In genomic region chr6:149646599-149646998, GRCh38 we compare ENCODE assay signal across 9 cellular contexts. TPM values are rescaled to one million over a fixed set of nuclear protein-coding genes. Genes with fewer than 3 reads are reported as not detected.
A peak's percentile ranks its signal among the peaks of the same experiment; 100 is the strongest.
DNase-seq lines count a peak whose midpoint lies in the region; ATAC-seq and TF ChIP-seq lines count a peak whose summit lies in the region.
"Had no signal": no experiment of that assay in that cellular context is flagged by ENCODE, and none has a peak within 500 bp of the region (broad histone marks: within the 10 kb centered on the region; RNA-seq: fewer than 3 reads in every experiment).

No MANE protein-coding gene starts in this region.

- no peak overlapping the region for H3K27ac Mint-ChIP-seq in activated T-helper 2 cell treated with anti-CD3 and anti-CD28 coated beads, Interferon-gamma antibody, Interleukin-2, Interleukin-4, amounts not matched to agents 10 μg/mL and 5 μg/mL and 100 μg/mL, durations not matched to agents 14 hours and 24 hours and 36 hours

- H3K4me3 Mint-ChIP-seq in activated T-helper 2 cell treated with anti-CD3 and anti-CD28 coated beads, Interferon-gamma antibody, Interleukin-2, Interleukin-4, amounts not matched to agents 10 μg/mL and 5 μg/mL and 100 μg/mL, durations not matched to agents 14 hours and 24 hours and 36 hours (ENCODE audit: low read depth), result peak overlapping the region; percentile 91

- intact Hi-C loops in heart left ventricle (cut with DNase I) (loop anchor here in 2 of 10 donors (5.0 to 10.0 kb wide), 3 partner anchors 71 to 82 kb away; partner anchors contain the start of genes GINM1 (in 2 of the 2) and LATS1 (in 1 of the 2)), Right ventricle myocardium inferior (cut with DNase I) (loop anchor here (5.0 kb wide), 1 partner anchor 79 kb away; the partner anchor contains the start of gene GINM1), testis (cut with DNase I; ENCODE audit: low total_unique reads) (no loop called here)
- intact Hi-C loops in activated T-helper 2 cell treated with anti-CD3 and anti-CD28 coated beads, Interferon-gamma antibody, Interleukin-2, Interleukin-4, amounts not matched to agents 10 μg/mL and 5 μg/mL and 100 μg/mL, durations not matched to agents 14 hours and 24 hours and 36 hours (cut with micrococcal nuclease), result loop anchor here (5.0 kb wide), 1 partner anchor 99 kb away; the partner anchor contains the start of gene PPIL4

- peak overlapping the region in 10 of 12 donors; percentile 30 to 97 (median 82) for H3K4me3 ChIP-seq in heart left ventricle
- H3K4me3 ChIP-seq in iPS-15b (ENCODE audit: low read depth, low read length), result peak overlapping the region; percentile 84
- peak overlapping the region; percentile 85 for H3K4me3 ChIP-seq in thoracic aorta
- H3K4me3 ChIP-seq in testis, result peak overlapping the region in 1 of 2 donors; percentile 98

- ATAC-seq in heart left ventricle (no peak), Right ventricle myocardium inferior (no peak), thoracic aorta (ENCODE audit: insufficient number of reproducible peaks, low FRiP score, low read depth) (no peak), HG03565 (IDR thresholded peaks at IDR 0.05; ENCODE audit: unreplicated experiment) (no peak), HG02759 (IDR thresholded peaks at IDR 0.05; ENCODE audit: unreplicated experiment) (no peak)
- ATAC-seq: sciatic nerve had no signal

- peaks cover 0 to 39% (median 17%) of the 10 kb centered on the region in 12 donors for H3K4me1 ChIP-seq in heart left ventricle
- no peaks in the 10 kb centered on the region for H3K4me1 ChIP-seq in iPS-15b (ENCODE audit: control insufficient read depth, insufficient read depth, low read length)
- H3K4me1 ChIP-seq in thoracic aorta (ENCODE audit: control insufficient read depth in 1 of 2, low read depth in 2 of 2), result peaks cover 9 to 18% of the 10 kb centered on the region in 2 donors
- H3K4me1 ChIP-seq in testis, result peaks cover 5% of the 10 kb centered on the region

- H3K9me3 Mint-ChIP-seq in activated T-helper 2 cell treated with anti-CD3 and anti-CD28 coated beads, Interferon-gamma antibody, Interleukin-2, Interleukin-4, amounts not matched to agents 10 μg/mL and 5 μg/mL and 100 μg/mL, durations not matched to agents 14 hours and 24 hours and 36 hours, result no peaks in the 10 kb centered on the region

- H3K27ac ChIP-seq in heart left ventricle (no peak overlapping the region), thoracic aorta (no peak overlapping the region), testis (no peak overlapping the region)

- peaks cover 29% of the 10 kb centered on the region for H3K4me1 Mint-ChIP-seq in activated T-helper 2 cell treated with anti-CD3 and anti-CD28 coated beads, Interferon-gamma antibody, Interleukin-2, Interleukin-4, amounts not matched to agents 10 μg/mL and 5 μg/mL and 100 μg/mL, durations not matched to agents 14 hours and 24 hours and 36 hours (ENCODE audit: low read depth)

- TF ChIP-seq CTCF in heart left ventricle (IDR thresholded peaks at IDR 0.05), result no peak
- no peak for TF ChIP-seq CTCF in thoracic aorta (IDR thresholded peaks at IDR 0.05)
- TF ChIP-seq CTCF in testis (IDR thresholded peaks at IDR 0.05), result no peak

- H3K27me3 ChIP-seq in heart left ventricle, result no peaks in the 10 kb centered on the region
- H3K27me3 ChIP-seq in iPS-15b (ENCODE audit: control insufficient read depth, insufficient read depth, low read length), result no peaks in the 10 kb centered on the region
- no peaks in the 10 kb centered on the region for H3K27me3 ChIP-seq in thoracic aorta (replicated peaks; ENCODE audit: insufficient read depth)
- H3K27me3 ChIP-seq in testis, result no peaks in the 10 kb centered on the region

- no peaks in the 10 kb centered on the region for H3K27me3 Mint-ChIP-seq in activated T-helper 2 cell treated with anti-CD3 and anti-CD28 coated beads, Interferon-gamma antibody, Interleukin-2, Interleukin-4, amounts not matched to agents 10 μg/mL and 5 μg/mL and 100 μg/mL, durations not matched to agents 14 hours and 24 hours and 36 hours (ENCODE audit: low read depth)

- DNase-seq in heart left ventricle (no peak), Right ventricle myocardium inferior (ENCODE audit: missing footprints) (no peak), thoracic aorta (ENCODE audit: low spot score) (no peak), testis (no peak)
- no peak for DNase-seq in activated T-helper 2 cell treated with anti-CD3 and anti-CD28 coated beads, Interferon-gamma antibody, Interleukin-2, Interleukin-4, amounts not matched to agents 10 μg/mL and 5 μg/mL and 100 μg/mL, durations not matched to agents 14 hours and 24 hours and 36 hours (ENCODE audit: low spot score)

- H3K36me3 ChIP-seq in heart left ventricle (no peaks in the 10 kb centered on the region), iPS-15b (ENCODE audit: control insufficient read depth, insufficient read depth, low read length) (no peaks in the 10 kb centered on the region), thoracic aorta (no peaks in the 10 kb centered on the region), testis (ENCODE audit: low read depth, missing control alignments) (no peaks in the 10 kb centered on the region)

- H3K9ac ChIP-seq in iPS-15b (ENCODE audit: low read depth, low read length), result peak overlapping the region; percentile 14

- H3K36me3 Mint-ChIP-seq in activated T-helper 2 cell treated with anti-CD3 and anti-CD28 coated beads, Interferon-gamma antibody, Interleukin-2, Interleukin-4, amounts not matched to agents 10 μg/mL and 5 μg/mL and 100 μg/mL, durations not matched to agents 14 hours and 24 hours and 36 hours (ENCODE audit: low read depth), result peaks cover 5% of the 10 kb centered on the region

- no peak for TF ChIP-seq POLR2A in heart left ventricle (IDR thresholded peaks at IDR 0.05)
- TF ChIP-seq POLR2A in testis (IDR thresholded peaks at IDR 0.05), result no peak

- 82 to 91% (median 85%) methylated on average over 3 of the region's 3 CpGs for WGBS in heart left ventricle, 4 donors
- WGBS in testis, 2 donors, result 49 to 54% methylated on average over 3 of the region's 3 CpGs

- H3K9me3 ChIP-seq in heart left ventricle (no peaks in the 10 kb centered on the region), iPS-15b (ENCODE audit: control insufficient read depth, insufficient read depth, low read length) (no peaks in the 10 kb centered on the region), thoracic aorta (no peaks in the 10 kb centered on the region), testis (no peaks in the 10 kb centered on the region)

RNA-seq across cellular contexts. Expression of gene KATNA1, which starts 1.9 kb away (rescaled TPM):
- total RNA-seq in heart left ventricle (10 to 100 TPM in 7 of 9 donors, 1 to 10 TPM in 2; 9.6 to 19.3 (median 12.6) TPM), Right ventricle myocardium inferior (11.4 TPM), thoracic aorta (10 to 100 TPM; 15.7 to 37.8 TPM), testis (10 to 100 TPM; 46.6 to 49.4 TPM)
- polyA plus RNA-seq in heart left ventricle (10 to 100 TPM in 1 of 2 donors, 1 to 10 TPM in 1; 5.6 to 14.7 TPM), testis (ENCODE audit: insufficient read depth, low read depth, low replicate concordance) (81.5 TPM)
- total RNA-seq in activated T-helper 2 cell treated with anti-CD3 and anti-CD28 coated beads, Interferon-gamma antibody, Interleukin-2, Interleukin-4, amounts not matched to agents 10 μg/mL and 5 μg/mL and 100 μg/mL, durations not matched to agents 14 hours and 24 hours and 36 hours, result 18.9 and 20.8 TPM in 2 replicates
